In the genomic region with DNA sequence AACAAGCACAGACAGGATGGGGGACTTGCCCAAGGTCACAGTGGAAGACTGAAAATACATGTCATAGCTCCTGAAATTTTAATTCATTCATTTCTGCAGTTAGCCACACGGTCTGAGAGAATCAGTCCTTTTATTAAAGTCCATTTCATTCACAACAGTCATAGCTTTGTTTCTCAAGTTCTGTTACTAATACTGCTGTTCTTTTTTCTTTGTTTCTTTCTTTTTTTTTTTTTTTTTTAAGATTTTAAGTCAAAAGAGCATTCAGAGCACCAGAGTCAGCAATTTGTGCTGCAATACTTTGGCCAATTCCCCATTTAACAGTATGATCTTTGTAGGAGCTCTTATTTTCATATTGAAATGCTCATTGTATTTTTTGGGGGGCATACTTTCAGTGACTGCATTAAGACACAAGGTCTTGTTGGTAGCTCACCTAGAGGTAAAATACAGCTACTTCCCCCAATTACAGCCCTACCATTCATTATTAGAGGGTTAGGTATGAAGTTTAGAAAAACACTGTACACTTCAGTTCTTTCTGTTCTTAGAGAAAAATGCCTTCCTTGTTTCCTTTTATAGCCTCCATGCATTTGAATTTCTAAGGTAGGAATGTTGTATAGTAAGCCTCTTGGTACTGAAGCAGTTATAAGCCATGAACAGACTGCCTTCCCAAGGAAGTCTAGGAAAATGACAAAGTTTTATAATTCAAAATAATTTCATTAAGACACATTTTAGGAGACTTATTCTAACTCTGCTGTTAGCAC, we compare ENCODE assay signal across 1 cellular context.
TF ChIP-seq lines count a peak whose summit lies in the region.

No MANE protein-coding gene starts in this region.

TF ChIP-seq in GM23338, 12 proteins besides CTCF, POLR2A, EP300 and RAD21 (continued from another document):
- TF ChIP-seq, protein P1, sequence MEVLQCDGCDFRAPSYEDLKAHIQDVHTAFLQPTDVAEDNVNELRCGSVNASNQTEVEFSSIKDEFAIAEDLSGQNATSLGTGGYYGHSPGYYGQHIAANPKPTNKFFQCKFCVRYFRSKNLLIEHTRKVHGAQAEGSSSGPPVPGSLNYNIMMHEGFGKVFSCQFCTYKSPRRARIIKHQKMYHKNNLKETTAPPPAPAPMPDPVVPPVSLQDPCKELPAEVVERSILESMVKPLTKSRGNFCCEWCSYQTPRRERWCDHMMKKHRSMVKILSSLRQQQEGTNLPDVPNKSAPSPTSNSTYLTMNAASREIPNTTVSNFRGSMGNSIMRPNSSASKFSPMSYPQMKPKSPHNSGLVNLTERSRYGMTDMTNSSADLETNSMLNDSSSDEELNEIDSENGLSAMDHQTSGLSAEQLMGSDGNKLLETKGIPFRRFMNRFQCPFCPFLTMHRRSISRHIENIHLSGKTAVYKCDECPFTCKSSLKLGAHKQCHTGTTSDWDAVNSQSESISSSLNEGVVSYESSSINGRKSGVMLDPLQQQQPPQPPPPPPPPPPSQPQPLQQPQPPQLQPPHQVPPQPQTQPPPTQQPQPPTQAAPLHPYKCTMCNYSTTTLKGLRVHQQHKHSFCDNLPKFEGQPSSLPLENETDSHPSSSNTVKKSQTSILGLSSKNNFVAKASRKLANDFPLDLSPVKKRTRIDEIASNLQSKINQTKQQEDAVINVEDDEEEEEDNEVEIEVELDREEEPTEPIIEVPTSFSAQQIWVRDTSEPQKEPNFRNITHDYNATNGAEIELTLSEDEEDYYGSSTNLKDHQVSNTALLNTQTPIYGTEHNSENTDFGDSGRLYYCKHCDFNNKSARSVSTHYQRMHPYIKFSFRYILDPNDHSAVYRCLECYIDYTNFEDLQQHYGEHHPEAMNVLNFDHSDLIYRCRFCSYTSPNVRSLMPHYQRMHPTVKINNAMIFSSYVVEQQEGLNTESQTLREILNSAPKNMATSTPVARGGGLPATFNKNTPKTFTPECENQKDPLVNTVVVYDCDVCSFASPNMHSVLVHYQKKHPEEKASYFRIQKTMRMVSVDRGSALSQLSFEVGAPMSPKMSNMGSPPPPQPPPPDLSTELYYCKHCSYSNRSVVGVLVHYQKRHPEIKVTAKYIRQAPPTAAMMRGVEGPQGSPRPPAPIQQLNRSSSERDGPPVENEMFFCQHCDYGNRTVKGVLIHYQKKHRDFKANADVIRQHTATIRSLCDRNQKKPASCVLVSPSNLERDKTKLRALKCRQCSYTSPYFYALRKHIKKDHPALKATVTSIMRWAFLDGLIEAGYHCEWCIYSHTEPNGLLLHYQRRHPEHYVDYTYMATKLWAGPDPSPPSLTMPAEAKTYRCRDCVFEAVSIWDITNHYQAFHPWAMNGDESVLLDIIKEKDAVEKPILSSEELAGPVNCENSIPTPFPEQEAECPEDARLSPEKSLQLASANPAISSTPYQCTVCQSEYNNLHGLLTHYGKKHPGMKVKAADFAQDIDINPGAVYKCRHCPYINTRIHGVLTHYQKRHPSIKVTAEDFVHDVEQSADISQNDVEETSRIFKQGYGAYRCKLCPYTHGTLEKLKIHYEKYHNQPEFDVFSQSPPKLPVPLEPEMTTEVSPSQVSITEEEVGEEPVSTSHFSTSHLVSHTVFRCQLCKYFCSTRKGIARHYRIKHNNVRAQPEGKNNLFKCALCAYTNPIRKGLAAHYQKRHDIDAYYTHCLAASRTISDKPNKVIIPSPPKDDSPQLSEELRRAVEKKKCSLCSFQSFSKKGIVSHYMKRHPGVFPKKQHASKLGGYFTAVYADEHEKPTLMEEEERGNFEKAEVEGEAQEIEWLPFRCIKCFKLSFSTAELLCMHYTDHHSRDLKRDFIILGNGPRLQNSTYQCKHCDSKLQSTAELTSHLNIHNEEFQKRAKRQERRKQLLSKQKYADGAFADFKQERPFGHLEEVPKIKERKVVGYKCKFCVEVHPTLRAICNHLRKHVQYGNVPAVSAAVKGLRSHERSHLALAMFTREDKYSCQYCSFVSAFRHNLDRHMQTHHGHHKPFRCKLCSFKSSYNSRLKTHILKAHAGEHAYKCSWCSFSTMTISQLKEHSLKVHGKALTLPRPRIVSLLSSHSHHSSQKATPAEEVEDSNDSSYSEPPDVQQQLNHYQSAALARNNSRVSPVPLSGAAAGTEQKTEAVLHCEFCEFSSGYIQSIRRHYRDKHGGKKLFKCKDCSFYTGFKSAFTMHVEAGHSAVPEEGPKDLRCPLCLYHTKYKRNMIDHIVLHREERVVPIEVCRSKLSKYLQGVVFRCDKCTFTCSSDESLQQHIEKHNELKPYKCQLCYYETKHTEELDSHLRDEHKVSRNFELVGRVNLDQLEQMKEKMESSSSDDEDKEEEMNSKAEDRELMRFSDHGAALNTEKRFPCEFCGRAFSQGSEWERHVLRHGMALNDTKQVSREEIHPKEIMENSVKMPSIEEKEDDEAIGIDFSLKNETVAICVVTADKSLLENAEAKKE (CRISPR knock-in tag; IDR thresholded peaks at IDR 0.05), result no peak
- TF ChIP-seq, protein P2, sequence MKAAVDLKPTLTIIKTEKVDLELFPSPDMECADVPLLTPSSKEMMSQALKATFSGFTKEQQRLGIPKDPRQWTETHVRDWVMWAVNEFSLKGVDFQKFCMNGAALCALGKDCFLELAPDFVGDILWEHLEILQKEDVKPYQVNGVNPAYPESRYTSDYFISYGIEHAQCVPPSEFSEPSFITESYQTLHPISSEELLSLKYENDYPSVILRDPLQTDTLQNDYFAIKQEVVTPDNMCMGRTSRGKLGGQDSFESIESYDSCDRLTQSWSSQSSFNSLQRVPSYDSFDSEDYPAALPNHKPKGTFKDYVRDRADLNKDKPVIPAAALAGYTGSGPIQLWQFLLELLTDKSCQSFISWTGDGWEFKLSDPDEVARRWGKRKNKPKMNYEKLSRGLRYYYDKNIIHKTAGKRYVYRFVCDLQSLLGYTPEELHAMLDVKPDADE (IDR thresholded peaks at IDR 0.05), result no peak
